Comparison of ENCODE assay signal across 8 cellular contexts in the genomic region with DNA sequence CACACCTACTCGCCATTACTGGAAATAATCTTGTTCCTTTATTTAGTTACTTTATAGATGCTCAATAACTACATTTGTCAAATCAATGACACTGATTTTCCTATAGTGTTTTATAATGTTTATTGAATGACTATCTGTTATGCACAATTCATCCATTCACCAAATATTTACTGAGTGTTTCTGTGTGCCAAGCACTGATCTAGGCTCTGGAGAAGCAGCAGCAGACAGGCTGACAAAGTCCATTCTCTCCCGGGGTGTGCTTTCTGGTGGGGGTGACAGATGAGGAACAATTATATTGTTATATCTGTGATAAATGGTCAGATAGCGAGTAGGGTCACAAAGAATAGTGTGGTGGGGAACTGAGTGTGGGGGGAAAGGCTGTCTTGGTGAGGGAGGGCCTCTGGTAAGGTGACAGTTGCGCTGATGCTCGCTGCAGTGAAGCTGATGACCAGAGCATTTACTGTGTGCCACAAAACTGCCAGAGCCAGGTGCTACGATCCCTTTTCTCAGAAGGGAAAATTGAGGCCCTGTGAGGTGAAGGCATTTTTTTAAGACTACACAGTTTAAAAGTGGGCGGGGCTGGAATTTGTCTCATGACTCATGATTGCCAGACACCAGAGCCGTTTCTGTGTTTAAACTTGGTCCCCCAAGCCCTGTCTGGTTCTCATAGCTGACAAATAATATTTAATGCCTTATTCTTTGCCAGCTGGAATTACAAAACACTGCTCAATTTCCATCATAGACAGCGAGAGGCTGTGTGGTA.
DNase-seq lines count a peak whose midpoint lies in the region.

No MANE protein-coding gene starts in this region.

- peak; percentile 89 for DNase-seq in AG20443 (ENCODE audit: low spot score)
- peak; percentile 2 for DNase-seq in NOMO-1 treated with dmso at 0.1 percent for 144 hours (lab: John Stamatoyannopoulos, UW; ENCODE audit: unreplicated experiment)
- peak; percentile 42 to 49 for DNase-seq in activated T-helper 1 cell treated with anti-CD3 and anti-CD28 coated beads, Interleukin-2, amount 50 U/mL, for 16 hours (ENCODE audit: low read depth in 1 of 2, low spot score in 1 of 2)
- DNase-seq in hepatic stellate cell (ENCODE audit: low spot score), result peak; percentile 80
- DNase-seq in stimulated activated CD4-positive, alpha-beta T cell treated with anti-CD3 and anti-CD28 coated beads, TNF-alpha, amount 100 ng/mL, for 24 hours (ENCODE audit: low read depth in 3 of 3), result peak in 2 of 3 experiments; percentile 57 to 60
- no peak for DNase-seq in HuH-7.5 (ENCODE audit: low spot score)
- no peak for DNase-seq in NCI-H526 (lab: John Stamatoyannopoulos, UW)
- DNase-seq in NCI-H146 treated with DMSO at 0.1 percent for 48 hours (lab: John Stamatoyannopoulos, UW; ENCODE audit: unreplicated experiment), result no peak

Comparison
In these comparisons a context has a peak if more than half of its experiments do, and no peak if none do; other contexts are left out.
1. DNase-seq: peak in AG20443 (single experiment), NOMO-1 treated with dmso at 0.1 percent for 144 hours (single experiment), activated T-helper 1 cell treated with anti-CD3 and anti-CD28 coated beads, Interleukin-2, amount 50 U/mL, for 16 hours (2 of 2), hepatic stellate cell (single experiment) and stimulated activated CD4-positive, alpha-beta T cell treated with anti-CD3 and anti-CD28 coated beads, TNF-alpha, amount 100 ng/mL, for 24 hours (2 of 3); none in HuH-7.5 (single experiment), NCI-H526 (0 of 2) and NCI-H146 treated with DMSO at 0.1 percent for 48 hours (single experiment).